16 cellular contexts compared by ENCODE assay signal in genomic region chr10:97584798-97585438, GRCh38. TPM values are rescaled to one million over a fixed set of nuclear protein-coding genes. Genes with fewer than 3 reads are reported as not detected.
DNase-seq lines count a peak whose midpoint lies in the region; ATAC-seq, FAIRE-seq and TF ChIP-seq lines count a peak whose summit lies in the region.
"Had no signal": no experiment of that assay in that cellular context is flagged by ENCODE, and none has a peak within 500 bp of the region (broad histone marks: within the 10 kb centered on the region; RNA-seq: fewer than 3 reads in every experiment).

No MANE protein-coding gene starts in this region.

- DNase-seq in body of pancreas = no peak
- no peak for DNase-seq in kidney
- peak; percentile 33 for DNase-seq in spleen
- DNase-seq in DMS 273 treated with DMSO at 0.1 percent for 48 hours (lab: John Stamatoyannopoulos, UW) = no peak
- DNase-seq in NCI-H1436 (lab: John Stamatoyannopoulos, UW) = no peak
- no peak for DNase-seq in Kasumi-1 (lab: John Stamatoyannopoulos, UW)
- DNase-seq: activated CD8-positive, alpha-beta memory T cell treated with anti-CD3 and anti-CD28 coated beads for 24 hours; activated effector memory CD4-positive, alpha-beta T cell treated with Interleukin-2 at 50 U/mL for 16 hours; effector CD4-positive, alpha-beta T cell; NCI-H1417 had no signal

- H3K36me3 ChIP-seq in body of pancreas (replicated peaks in 1 of 2; ENCODE audit: insufficient read depth in 1 of 2, low read depth in 2 of 2) (no peaks in the 10 kb centered on the region), kidney (ENCODE audit: control insufficient read depth in 1 of 2, insufficient read depth in 2 of 2, low read length in 2 of 2) (no peaks in the 10 kb centered on the region), spleen (no peaks in the 10 kb centered on the region)
- H3K36me3 ChIP-seq: neutrophil, WERI-Rb-1 had no signal

- intact Hi-C loops in body of pancreas (cut with DNase I) = no loop called here
- intact Hi-C loops in kidney (cut with DNase I) = no loop called here
- intact Hi-C loops in spleen (cut with DNase I; ENCODE audit: low total_unique reads) = no loop called here

- H3K27me3 ChIP-seq in body of pancreas (no peaks in the 10 kb centered on the region), spleen (replicated peaks in 1 of 7) (no peaks in the 10 kb centered on the region)
- H3K27me3 ChIP-seq: neutrophil had no signal

- H3K9ac ChIP-seq in kidney (ENCODE audit: low read length in 2 of 2) = peak overlapping the region in 1 of 2 donors; percentile 86

- TF ChIP-seq POLR2A in body of pancreas (IDR thresholded peaks at IDR 0.05) = peak in 1 of 3 donors; percentile 1
- TF ChIP-seq POLR2A in spleen (IDR thresholded peaks at IDR 0.05) = no peak

- no peak for FAIRE-seq in kidney (lab: Jason Lieb, UNC)

- no peak for TF ChIP-seq CTCF in body of pancreas (IDR thresholded peaks at IDR 0.05)
- TF ChIP-seq CTCF in kidney (IDR thresholded peaks at IDR 0.05; ENCODE audit: borderline replicate concordance, extremely low read depth, insufficient read depth) = no peak
- no peak for TF ChIP-seq CTCF in spleen (IDR thresholded peaks at IDR 0.05 in 8 of 11, conservative IDR thresholded peaks at IDR 0.05 in 3 of 11)

- 37 to 51% methylated on average over 3 to 5 of the region's 5 CpGs for WGBS in body of pancreas, 2 donors
- WGBS in spleen, 5 donors = 66 to 93% (median 90%) methylated on average over 4 to 5 of the region's 5 CpGs

- H3K4me1 ChIP-seq in body of pancreas = peaks cover 33% of the 10 kb centered on the region
- H3K4me1 ChIP-seq in kidney (ENCODE audit: control insufficient read depth in 1 of 2, insufficient read depth in 1 of 2, low read depth in 1 of 2, low read length in 2 of 2) = peaks cover 17 to 32% of the 10 kb centered on the region in 2 donors
- H3K4me1 ChIP-seq in spleen = no peaks in the 10 kb centered on the region

- H3K9me3 ChIP-seq in body of pancreas (no peaks in the 10 kb centered on the region), kidney (ENCODE audit: control insufficient read depth in 1 of 2, low read length in 2 of 2) (no peaks in the 10 kb centered on the region), spleen (no peaks in the 10 kb centered on the region)
- H3K9me3 ChIP-seq: neutrophil had no signal

- H3K4me3 ChIP-seq in body of pancreas (no peak overlapping the region), kidney (ENCODE audit: low read length in 2 of 2) (peak overlapping the region; percentile 40 to 76), spleen (no peak overlapping the region)
- H3K4me3 ChIP-seq: lung had no signal

- peak overlapping the region; percentile 80 to 83 (median 82) for H3K27ac ChIP-seq in body of pancreas
- peak overlapping the region; percentile 94 to 95 for H3K27ac ChIP-seq in kidney (ENCODE audit: low read depth in 2 of 2, low read length in 2 of 2)
- H3K27ac ChIP-seq in spleen = no peak overlapping the region
- H3K27ac ChIP-seq: neutrophil, WERI-Rb-1 had no signal

- peak; percentile 12 for ATAC-seq in GM21423 (IDR thresholded peaks at IDR 0.05; ENCODE audit: unreplicated experiment)
- peak; percentile 23 for ATAC-seq in body of pancreas

RNA-seq across cellular contexts. Expression of gene HOGA1, which starts 0.7 kb away (rescaled TPM):
- total RNA-seq in body of pancreas (10 to 100 TPM in 1 of 2 donors, 1 to 10 TPM in 1; 7.3 to 16.3 TPM), kidney (28.8 TPM), spleen (under 1 TPM in 2 of 7 donors, not detected in 5; 0.19 to 0.32 TPM)
- polyA plus RNA-seq in kidney (ENCODE audit: insufficient read depth, low read depth, low replicate concordance) (100 TPM), spleen (under 1 TPM; 0.11 to 0.42 (median 0.15) TPM)
- polyA plus RNA-seq: IgD-negative memory B cell had no signal

RNA-seq across cellular contexts. Expression of gene C10orf62, which starts 4.6 kb away (rescaled TPM):
- total RNA-seq in body of pancreas = 1 to 10 TPM in 1 of 2 donors, not detected in 1; 1.3 TPM
- total RNA-seq in kidney = 1.6 TPM
- polyA plus RNA-seq in kidney (ENCODE audit: insufficient read depth, low read depth, low replicate concordance) = 0.77 TPM
- total RNA-seq in spleen = not detected
- not detected for polyA plus RNA-seq in spleen
- total RNA-seq: H4 had no signal
- polyA plus RNA-seq: IgD-negative memory B cell, lung had no signal

RNA-seq across cellular contexts. Expression of gene ANKRD2, which starts 12.3 kb away (rescaled TPM):
- not detected for total RNA-seq in body of pancreas
- total RNA-seq in kidney = 3.6 TPM
- polyA plus RNA-seq in kidney (ENCODE audit: insufficient read depth, low read depth, low replicate concordance) = 10.0 TPM
- total RNA-seq in spleen = not detected
- under 1 TPM; 0.10 to 0.52 (median 0.18) TPM for polyA plus RNA-seq in spleen
- polyA plus RNA-seq: IgD-negative memory B cell had no signal

RNA-seq across cellular contexts. Expression of gene MORN4, which starts 48.4 kb away (rescaled TPM):
- total RNA-seq in body of pancreas (1 to 10 TPM; 4.9 to 8.3 TPM), kidney (9.1 TPM), spleen (1 to 10 TPM; 1.6 to 5.0 (median 2.8) TPM)
- polyA plus RNA-seq in kidney (ENCODE audit: insufficient read depth, low read depth, low replicate concordance) (21.2 TPM), spleen (1 to 10 TPM; 2.0 to 2.8 (median 2.6) TPM)

RNA-seq across cellular contexts. Expression of gene PI4K2A, which starts 55.6 kb away (rescaled TPM):
- 1 to 10 TPM; 3.6 to 5.7 TPM for total RNA-seq in body of pancreas
- 14.2 TPM for total RNA-seq in kidney
- 17.3 TPM for polyA plus RNA-seq in kidney (ENCODE audit: insufficient read depth, low read depth, low replicate concordance)
- 10 to 100 TPM; 19.1 to 28.7 (median 23.4) TPM for total RNA-seq in spleen
- polyA plus RNA-seq in spleen = 10 to 100 TPM in 1 of 3 donors, 1 to 10 TPM in 2; 7.1 to 14.3 (median 7.5) TPM

Comparison
In these comparisons a context has a peak if more than half of its experiments do, and no peak if none do; other contexts are left out.
1. H3K27ac ChIP-seq: peak in body of pancreas (4 of 4) and kidney (2 of 2); none in spleen (0 of 8).
2. H3K4me3 ChIP-seq: peak in kidney (2 of 2); none in body of pancreas (0 of 2) and spleen (0 of 8).
3. RNA of gene HOGA1, which starts 0.7 kb away (total RNA-seq): 28.8 TPM in kidney (single experiment) and 7.3 to 16.3 TPM in body of pancreas; 0.19 to 0.32 TPM in spleen; every median in the first group is over 4 times any median in the second.